In genomic region chr11:123741159-123741951, GRCh38 we compare ENCODE assay signal across 8 cellular contexts. TPM values are rescaled to one million over a fixed set of nuclear protein-coding genes. Genes with fewer than 3 reads are reported as not detected.
A peak's percentile ranks its signal among the peaks of the same experiment; 100 is the strongest.
DNase-seq lines count a peak whose midpoint lies in the region; ATAC-seq and FAIRE-seq lines count a peak whose summit lies in the region.

ZNF202 (minus strand) TSS chr11:123741660; CDS start chr11:123730888, 10,772 bp downstream.

- H3K27ac ChIP-seq in BLaER1, result peak within 1 kb of the TSS; percentile 89

- DNase-seq in GM19239 (ENCODE audit: insufficient read length, low spot score) (peak; percentile 69), NCI-H510A treated with DMSO at 0.1 percent for 48 hours (lab: John Stamatoyannopoulos, UW) (peak; percentile 85), cerebellum (ENCODE audit: low spot score) (peak; percentile 92), kidney glomerular epithelial cell (lab: John Stamatoyannopoulos, UW) (peak; percentile 48)
- DNase-seq in activated CD4-positive, alpha-beta T cell treated with anti-CD3 and anti-CD28 coated beads for 24 hours (ENCODE audit: low read depth in 2 of 2), result peak; percentile 88 to 89
- DNase-seq in stimulated activated CD4-positive, alpha-beta T cell treated with anti-CD3 and anti-CD28 coated beads, Interleukin-15, amount 100 ng/mL, for 48 hours (ENCODE audit: low read depth in 2 of 2), result peak; percentile 85 to 87

- FAIRE-seq in GM19239 (lab: Jason Lieb, UNC), result peak; percentile 89

- ATAC-seq in HG03442 (IDR thresholded peaks at IDR 0.05; ENCODE audit: unreplicated experiment), result peak; percentile 97

- H3K4me1 ChIP-seq in BLaER1, result peaks cover 26% of the 10 kb centered on the region

- H3K4me2 ChIP-seq in BLaER1, result peak within 1 kb of the TSS; percentile 97

- H3K4me3 ChIP-seq in BLaER1, result peak within 1 kb of the TSS; percentile 86

- H3K9ac ChIP-seq in BLaER1, result peak within 1 kb of the TSS; percentile 83

- H4K20me1 ChIP-seq in BLaER1, result peaks cover 34% of the 10 kb centered on the region

- peaks cover 36% of the 10 kb centered on the region for H3K36me3 ChIP-seq in BLaER1

- peaks cover 22% of the 10 kb centered on the region for H3K9me3 ChIP-seq in BLaER1

- no peaks in the 10 kb centered on the region for H3K27me3 ChIP-seq in BLaER1

RNA-seq across cellular contexts. Expression of gene ZNF202, which starts in this region (rescaled TPM):
- total RNA-seq in cerebellum, result 19.3 TPM

Comparison
In these comparisons a context has a peak if more than half of its experiments do, and no peak if none do; other contexts are left out.
1. Peak in every context shown above with its lines: DNase-seq, ATAC-seq, H3K4me3 ChIP-seq and H3K27ac ChIP-seq.